ENCODE assay signal across 1 cellular context in the genomic region with DNA sequence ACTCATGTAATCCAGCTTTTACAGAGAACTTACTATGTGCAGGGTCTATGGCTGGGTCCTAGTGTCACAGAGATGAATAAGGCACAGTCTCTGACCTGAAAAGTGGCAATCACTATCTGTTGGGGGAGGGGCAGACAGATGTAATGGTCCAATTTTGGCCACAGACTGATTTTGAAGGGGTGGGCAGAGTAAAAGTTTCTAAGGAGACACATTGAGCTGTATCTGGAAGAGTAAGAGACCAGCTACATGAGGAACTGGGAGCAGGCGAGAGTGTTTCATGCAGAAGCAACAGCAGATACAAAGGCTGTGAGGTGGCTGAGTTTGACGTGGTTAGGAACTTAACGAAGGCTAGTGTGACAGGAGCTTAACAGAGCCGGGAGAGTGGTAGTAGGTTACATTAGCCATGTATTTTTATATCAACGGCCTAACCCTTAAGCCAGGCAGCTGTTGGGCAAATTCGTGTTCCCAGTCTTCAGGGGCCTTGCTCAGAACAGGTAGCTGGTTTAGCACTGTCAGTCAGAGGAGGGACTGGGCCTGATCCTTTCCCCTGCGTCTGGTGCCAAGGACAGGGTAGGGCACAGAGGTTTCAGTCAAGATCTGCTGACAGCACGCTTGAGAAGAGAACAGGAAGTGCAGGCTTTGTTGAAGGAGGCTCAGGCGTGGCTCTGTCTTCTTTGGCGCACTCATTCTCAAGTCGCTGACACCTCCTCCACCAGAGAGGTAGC.
TF ChIP-seq lines count a peak whose summit lies in the region.

No MANE protein-coding gene starts in this region.

TF ChIP-seq in K562, 482 proteins besides CTCF, POLR2A, EP300 and RAD21 (continued from another document and continues in another):
- TF ChIP-seq, protein P1, sequence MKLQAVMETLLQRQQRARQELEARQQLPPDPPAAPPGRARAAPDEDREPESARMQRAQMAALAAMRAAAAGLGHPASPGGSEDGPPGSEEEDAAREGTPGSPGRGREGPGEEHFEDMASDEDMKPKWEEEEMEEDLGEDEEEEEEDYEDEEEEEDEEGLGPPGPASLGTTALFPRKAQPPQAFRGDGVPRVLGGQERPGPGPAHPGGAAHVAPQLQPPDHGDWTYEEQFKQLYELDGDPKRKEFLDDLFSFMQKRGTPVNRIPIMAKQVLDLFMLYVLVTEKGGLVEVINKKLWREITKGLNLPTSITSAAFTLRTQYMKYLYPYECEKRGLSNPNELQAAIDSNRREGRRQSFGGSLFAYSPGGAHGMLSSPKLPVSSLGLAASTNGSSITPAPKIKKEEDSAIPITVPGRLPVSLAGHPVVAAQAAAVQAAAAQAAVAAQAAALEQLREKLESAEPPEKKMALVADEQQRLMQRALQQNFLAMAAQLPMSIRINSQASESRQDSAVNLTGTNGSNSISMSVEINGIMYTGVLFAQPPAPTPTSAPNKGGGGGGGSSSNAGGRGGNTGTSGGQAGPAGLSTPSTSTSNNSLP (IDR thresholded peaks at IDR 0.05; ENCODE audit: borderline replicate concordance, low read depth, low read length): no peak
- TF ChIP-seq SMAD3 (CRISPR knock-in tag; conservative IDR thresholded peaks at IDR 0.05) (no peak), SOX6 (IDR thresholded peaks at IDR 0.05) (no peak), XRCC5 (IDR thresholded peaks at IDR 0.05; ENCODE audit: low read depth, low read length) (no peak), ZNF124 (CRISPR knock-in tag; IDR thresholded peaks at IDR 0.05) (no peak), NFE2 (IDR thresholded peaks at IDR 0.05; ENCODE audit: low read depth) (no peak), RUNX1 (IDR thresholded peaks at IDR 0.05; ENCODE audit: low read depth) (no peak), MEF2A (IDR thresholded peaks at IDR 0.05; ENCODE audit: control insufficient read depth, low read depth, low read length) (peak; percentile 29; the same call in 1 of the 2 replicates), ZNF197 (CRISPR knock-in tag; IDR thresholded peaks at IDR 0.05; ENCODE audit: low read depth) (peak; percentile 53; the same call in 1 of the 2 replicates), DMBX1 (CRISPR knock-in tag; IDR thresholded peaks at IDR 0.05; ENCODE audit: borderline replicate concordance) (peak; percentile 57; the same call in 1 of the 2 replicates), TEAD4 (IDR thresholded peaks at IDR 0.05; ENCODE audit: low read length) (no peak), TEAD4 (CRISPR knock-in tag; IDR thresholded peaks at IDR 0.05; ENCODE audit: borderline replicate concordance) (no peak), MEF2D (tag; conservative IDR thresholded peaks at IDR 0.05; ENCODE audit: low read depth) (0 out of 2 replicates have a peak, but pooled peaks have one; percentile 20), JUND (IDR thresholded peaks at IDR 0.05; ENCODE audit: borderline replicate concordance, low read depth, low read length) (0 out of 2 replicates have a peak, but pooled peaks have one; percentile 1), JUND (tag; IDR thresholded peaks at IDR 0.05; ENCODE audit: borderline replicate concordance, low read depth, low read length) (no peak), THRAP3 (IDR thresholded peaks at IDR 0.05; ENCODE audit: borderline replicate concordance) (no peak), NFE2L1 (tag; IDR thresholded peaks at IDR 0.05; ENCODE audit: borderline replicate concordance, low read depth) (no peak), KLF1 (tag; IDR thresholded peaks at IDR 0.05) (peak; percentile 11; the same call in 1 of the 2 replicates), TOE1 (IDR thresholded peaks at IDR 0.05; ENCODE audit: borderline replicate concordance) (no peak), TOE1 (CRISPR knock-in tag; IDR thresholded peaks at IDR 0.05; ENCODE audit: borderline replicate concordance, low read depth) (no peak), ZNF24 (IDR thresholded peaks at IDR 0.05) (no peak), MED1 (CRISPR knock-in tag; IDR thresholded peaks at IDR 0.05; ENCODE audit: borderline replicate concordance) (no peak), U2AF2 (optimal IDR thresholded peaks at IDR 0.05; ENCODE audit: low read depth, low read length) (no peak), ZNF644 (tag; IDR thresholded peaks at IDR 0.05; ENCODE audit: low read depth) (0 out of 2 replicates have a peak, but pooled peaks have one; percentile 32), KDM1A (IDR thresholded peaks at IDR 0.05) (0 out of 4 replicates have a peak, but pooled peaks of 1 of the 2 experiments have one; percentile 3), ZFP30 (CRISPR knock-in tag; IDR thresholded peaks at IDR 0.05; ENCODE audit: borderline replicate concordance) (no peak), ZNF311 (CRISPR knock-in tag; IDR thresholded peaks at IDR 0.05) (no peak; the same call in 1 of the 2 replicates), ZC3H8 (IDR thresholded peaks at IDR 0.05) (no peak), HMGN3 (IDR thresholded peaks at IDR 0.05; ENCODE audit: borderline replicate concordance, extremely low read depth, insufficient read length, low read depth, low read length) (no peak), SMAD2 (IDR thresholded peaks at IDR 0.05; ENCODE audit: low read depth, low read length) (no peak), GTF2E2 (tag; IDR thresholded peaks at IDR 0.05) (0 out of 2 replicates have a peak, but pooled peaks have one; percentile 57), FOXA1 (IDR thresholded peaks at IDR 0.05; ENCODE audit: borderline replicate concordance) (no peak), ZNF584 (CRISPR knock-in tag; IDR thresholded peaks at IDR 0.05; ENCODE audit: low read depth) (peak; percentile 70; the same call in 1 of the 2 replicates)
- TF ChIP-seq, protein P2, sequence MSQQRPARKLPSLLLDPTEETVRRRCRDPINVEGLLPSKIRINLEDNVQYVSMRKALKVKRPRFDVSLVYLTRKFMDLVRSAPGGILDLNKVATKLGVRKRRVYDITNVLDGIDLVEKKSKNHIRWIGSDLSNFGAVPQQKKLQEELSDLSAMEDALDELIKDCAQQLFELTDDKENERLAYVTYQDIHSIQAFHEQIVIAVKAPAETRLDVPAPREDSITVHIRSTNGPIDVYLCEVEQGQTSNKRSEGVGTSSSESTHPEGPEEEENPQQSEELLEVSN (IDR thresholded peaks at IDR 0.05; ENCODE audit: borderline replicate concordance in 1 of 2, extremely low read depth in 1 of 2, insufficient read depth in 1 of 2, insufficient read length in 1 of 2, low read depth in 1 of 2, low read length in 1 of 2, poor library complexity in 1 of 2, severe bottlenecking in 1 of 2): peak in 1 of 2 experiments; percentile 40
- TF ChIP-seq, protein P3, sequence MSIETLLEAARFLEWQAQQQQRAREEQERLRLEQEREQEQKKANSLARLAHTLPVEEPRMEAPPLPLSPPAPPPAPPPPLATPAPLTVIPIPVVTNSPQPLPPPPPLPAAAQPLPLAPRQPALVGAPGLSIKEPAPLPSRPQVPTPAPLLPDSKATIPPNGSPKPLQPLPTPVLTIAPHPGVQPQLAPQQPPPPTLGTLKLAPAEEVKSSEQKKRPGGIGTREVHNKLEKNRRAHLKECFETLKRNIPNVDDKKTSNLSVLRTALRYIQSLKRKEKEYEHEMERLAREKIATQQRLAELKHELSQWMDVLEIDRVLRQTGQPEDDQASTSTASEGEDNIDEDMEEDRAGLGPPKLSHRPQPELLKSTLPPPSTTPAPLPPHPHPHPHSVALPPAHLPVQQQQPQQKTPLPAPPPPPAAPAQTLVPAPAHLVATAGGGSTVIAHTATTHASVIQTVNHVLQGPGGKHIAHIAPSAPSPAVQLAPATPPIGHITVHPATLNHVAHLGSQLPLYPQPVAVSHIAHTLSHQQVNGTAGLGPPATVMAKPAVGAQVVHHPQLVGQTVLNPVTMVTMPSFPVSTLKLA (conservative IDR thresholded peaks at IDR 0.05): no peak
- TF ChIP-seq, protein P4, sequence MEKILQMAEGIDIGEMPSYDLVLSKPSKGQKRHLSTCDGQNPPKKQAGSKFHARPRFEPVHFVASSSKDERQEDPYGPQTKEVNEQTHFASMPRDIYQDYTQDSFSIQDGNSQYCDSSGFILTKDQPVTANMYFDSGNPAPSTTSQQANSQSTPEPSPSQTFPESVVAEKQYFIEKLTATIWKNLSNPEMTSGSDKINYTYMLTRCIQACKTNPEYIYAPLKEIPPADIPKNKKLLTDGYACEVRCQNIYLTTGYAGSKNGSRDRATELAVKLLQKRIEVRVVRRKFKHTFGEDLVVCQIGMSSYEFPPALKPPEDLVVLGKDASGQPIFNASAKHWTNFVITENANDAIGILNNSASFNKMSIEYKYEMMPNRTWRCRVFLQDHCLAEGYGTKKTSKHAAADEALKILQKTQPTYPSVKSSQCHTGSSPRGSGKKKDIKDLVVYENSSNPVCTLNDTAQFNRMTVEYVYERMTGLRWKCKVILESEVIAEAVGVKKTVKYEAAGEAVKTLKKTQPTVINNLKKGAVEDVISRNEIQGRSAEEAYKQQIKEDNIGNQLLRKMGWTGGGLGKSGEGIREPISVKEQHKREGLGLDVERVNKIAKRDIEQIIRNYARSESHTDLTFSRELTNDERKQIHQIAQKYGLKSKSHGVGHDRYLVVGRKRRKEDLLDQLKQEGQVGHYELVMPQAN (IDR thresholded peaks at IDR 0.05; ENCODE audit: borderline replicate concordance): 0 out of 2 replicates have a peak, but pooled peaks have one; percentile 11
- TF ChIP-seq, protein P5, sequence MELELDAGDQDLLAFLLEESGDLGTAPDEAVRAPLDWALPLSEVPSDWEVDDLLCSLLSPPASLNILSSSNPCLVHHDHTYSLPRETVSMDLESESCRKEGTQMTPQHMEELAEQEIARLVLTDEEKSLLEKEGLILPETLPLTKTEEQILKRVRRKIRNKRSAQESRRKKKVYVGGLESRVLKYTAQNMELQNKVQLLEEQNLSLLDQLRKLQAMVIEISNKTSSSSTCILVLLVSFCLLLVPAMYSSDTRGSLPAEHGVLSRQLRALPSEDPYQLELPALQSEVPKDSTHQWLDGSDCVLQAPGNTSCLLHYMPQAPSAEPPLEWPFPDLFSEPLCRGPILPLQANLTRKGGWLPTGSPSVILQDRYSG (tag; conservative IDR thresholded peaks at IDR 0.05; ENCODE audit: low read depth): peak; percentile 22; the same call in 1 of the 2 replicates
- TF ChIP-seq, protein P6, sequence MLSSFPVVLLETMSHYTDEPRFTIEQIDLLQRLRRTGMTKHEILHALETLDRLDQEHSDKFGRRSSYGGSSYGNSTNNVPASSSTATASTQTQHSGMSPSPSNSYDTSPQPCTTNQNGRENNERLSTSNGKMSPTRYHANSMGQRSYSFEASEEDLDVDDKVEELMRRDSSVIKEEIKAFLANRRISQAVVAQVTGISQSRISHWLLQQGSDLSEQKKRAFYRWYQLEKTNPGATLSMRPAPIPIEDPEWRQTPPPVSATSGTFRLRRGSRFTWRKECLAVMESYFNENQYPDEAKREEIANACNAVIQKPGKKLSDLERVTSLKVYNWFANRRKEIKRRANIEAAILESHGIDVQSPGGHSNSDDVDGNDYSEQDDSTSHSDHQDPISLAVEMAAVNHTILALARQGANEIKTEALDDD (IDR thresholded peaks at IDR 0.05): peak; percentile 71
- TF ChIP-seq, protein P7, sequence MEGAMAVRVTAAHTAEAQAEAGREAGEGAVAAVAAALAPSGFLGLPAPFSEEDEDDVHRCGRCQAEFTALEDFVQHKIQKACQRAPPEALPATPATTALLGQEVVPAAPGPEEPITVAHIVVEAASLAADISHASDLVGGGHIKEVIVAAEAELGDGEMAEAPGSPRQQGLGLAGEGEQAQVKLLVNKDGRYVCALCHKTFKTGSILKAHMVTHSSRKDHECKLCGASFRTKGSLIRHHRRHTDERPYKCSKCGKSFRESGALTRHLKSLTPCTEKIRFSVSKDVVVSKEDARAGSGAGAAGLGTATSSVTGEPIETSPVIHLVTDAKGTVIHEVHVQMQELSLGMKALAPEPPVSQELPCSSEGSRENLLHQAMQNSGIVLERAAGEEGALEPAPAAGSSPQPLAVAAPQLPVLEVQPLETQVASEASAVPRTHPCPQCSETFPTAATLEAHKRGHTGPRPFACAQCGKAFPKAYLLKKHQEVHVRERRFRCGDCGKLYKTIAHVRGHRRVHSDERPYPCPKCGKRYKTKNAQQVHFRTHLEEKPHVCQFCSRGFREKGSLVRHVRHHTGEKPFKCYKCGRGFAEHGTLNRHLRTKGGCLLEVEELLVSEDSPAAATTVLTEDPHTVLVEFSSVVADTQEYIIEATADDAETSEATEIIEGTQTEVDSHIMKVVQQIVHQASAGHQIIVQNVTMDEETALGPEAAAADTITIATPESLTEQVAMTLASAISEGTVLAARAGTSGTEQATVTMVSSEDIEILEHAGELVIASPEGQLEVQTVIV (CRISPR knock-in tag; IDR thresholded peaks at IDR 0.05; ENCODE audit: borderline replicate concordance): no peak
- TF ChIP-seq, protein P8, sequence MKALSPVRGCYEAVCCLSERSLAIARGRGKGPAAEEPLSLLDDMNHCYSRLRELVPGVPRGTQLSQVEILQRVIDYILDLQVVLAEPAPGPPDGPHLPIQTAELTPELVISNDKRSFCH (CRISPR knock-in tag; IDR thresholded peaks at IDR 0.05): no peak
- TF ChIP-seq, protein P8 (tag; IDR thresholded peaks at IDR 0.05): no peak
- TF ChIP-seq, protein P9, sequence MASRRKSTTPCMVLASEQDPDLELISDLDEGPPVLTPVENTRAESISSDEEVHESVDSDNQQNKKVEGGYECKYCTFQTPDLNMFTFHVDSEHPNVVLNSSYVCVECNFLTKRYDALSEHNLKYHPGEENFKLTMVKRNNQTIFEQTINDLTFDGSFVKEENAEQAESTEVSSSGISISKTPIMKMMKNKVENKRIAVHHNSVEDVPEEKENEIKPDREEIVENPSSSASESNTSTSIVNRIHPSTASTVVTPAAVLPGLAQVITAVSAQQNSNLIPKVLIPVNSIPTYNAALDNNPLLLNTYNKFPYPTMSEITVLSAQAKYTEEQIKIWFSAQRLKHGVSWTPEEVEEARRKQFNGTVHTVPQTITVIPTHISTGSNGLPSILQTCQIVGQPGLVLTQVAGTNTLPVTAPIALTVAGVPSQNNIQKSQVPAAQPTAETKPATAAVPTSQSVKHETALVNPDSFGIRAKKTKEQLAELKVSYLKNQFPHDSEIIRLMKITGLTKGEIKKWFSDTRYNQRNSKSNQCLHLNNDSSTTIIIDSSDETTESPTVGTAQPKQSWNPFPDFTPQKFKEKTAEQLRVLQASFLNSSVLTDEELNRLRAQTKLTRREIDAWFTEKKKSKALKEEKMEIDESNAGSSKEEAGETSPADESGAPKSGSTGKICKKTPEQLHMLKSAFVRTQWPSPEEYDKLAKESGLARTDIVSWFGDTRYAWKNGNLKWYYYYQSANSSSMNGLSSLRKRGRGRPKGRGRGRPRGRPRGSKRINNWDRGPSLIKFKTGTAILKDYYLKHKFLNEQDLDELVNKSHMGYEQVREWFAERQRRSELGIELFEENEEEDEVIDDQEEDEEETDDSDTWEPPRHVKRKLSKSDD (conservative IDR thresholded peaks at IDR 0.05; ENCODE audit: low read length): no peak
